In genomic region chr14:62168564-62169155, GRCh38 we compare ENCODE assay signal across 1 cellular context.
TF ChIP-seq lines count a peak whose summit lies in the region.

No MANE protein-coding gene starts in this region.

TF ChIP-seq in HepG2, 621 proteins besides CTCF, POLR2A, EP300 and RAD21:
- TF ChIP-seq RFXANK (CRISPR knock-in tag; IDR thresholded peaks at IDR 0.05) (no peak), CERS6 (CRISPR knock-in tag; IDR thresholded peaks at IDR 0.05) (no peak), CENPX (CRISPR knock-in tag; IDR thresholded peaks at IDR 0.05) (no peak), ZFP36L2 (CRISPR knock-in tag; IDR thresholded peaks at IDR 0.05) (no peak), PAWR (CRISPR knock-in tag; IDR thresholded peaks at IDR 0.05; ENCODE audit: borderline replicate concordance) (no peak), ARNT2 (CRISPR knock-in tag; IDR thresholded peaks at IDR 0.05; ENCODE audit: low read depth) (no peak), STAG1 (CRISPR knock-in tag; IDR thresholded peaks at IDR 0.05) (peak; percentile 32; the same call in 1 of the 2 replicates)
TF ChIP-seq in HepG2: peak in this region for 1.
